ENCODE assay signal across 9 cellular contexts in the genomic region with DNA sequence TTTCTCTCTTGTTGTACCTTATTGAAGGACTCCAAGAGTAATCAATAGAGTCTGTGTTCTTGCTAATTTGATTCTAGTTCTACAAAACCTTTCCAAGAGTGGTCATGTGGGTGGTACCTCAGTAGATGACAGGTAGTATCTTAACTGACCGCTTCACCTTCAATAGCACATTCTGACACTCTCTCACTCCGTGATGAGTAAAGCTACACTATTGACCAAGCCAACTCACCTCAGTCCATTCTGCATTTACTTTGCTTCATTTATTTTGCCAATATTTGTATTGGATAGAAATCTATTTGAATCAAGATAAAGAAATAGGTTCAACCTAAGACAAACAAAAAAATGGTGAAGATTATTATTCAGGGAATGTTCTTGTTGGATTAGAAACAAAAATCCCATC.
"Had no signal": no experiment of that assay in that cellular context is flagged by ENCODE, and none has a peak within 500 bp of the region (broad histone marks: within the 10 kb centered on the region; RNA-seq: fewer than 3 reads in every experiment).

No MANE protein-coding gene starts in this region.

- ATAC-seq: GM23338 had no signal

- H2AFZ ChIP-seq: GM23338 had no signal

- FAIRE-seq: H1, H54, HTR-8/SVneo had no signal

- H3K4me3 Mint-ChIP-seq: GM23338, H9, IgD-negative memory B cell had no signal

- H3K27me3 Mint-ChIP-seq: IgD-negative memory B cell had no signal

- H3K4me1 Mint-ChIP-seq: GM23338, H9, IgD-negative memory B cell had no signal

- H3K27ac Mint-ChIP-seq: GM23338, H9, IgD-negative memory B cell had no signal

- DNase-seq: H9, HCEC 1CT, KBM-7 had no signal

- H3K27ac ChIP-seq: KMS-11 had no signal

- H3K4me3 ChIP-seq: GM23338 had no signal

- H3K4me2 ChIP-seq: GM23338, KMS-11 had no signal
